14 cellular contexts compared by ENCODE assay signal in the genomic region with DNA sequence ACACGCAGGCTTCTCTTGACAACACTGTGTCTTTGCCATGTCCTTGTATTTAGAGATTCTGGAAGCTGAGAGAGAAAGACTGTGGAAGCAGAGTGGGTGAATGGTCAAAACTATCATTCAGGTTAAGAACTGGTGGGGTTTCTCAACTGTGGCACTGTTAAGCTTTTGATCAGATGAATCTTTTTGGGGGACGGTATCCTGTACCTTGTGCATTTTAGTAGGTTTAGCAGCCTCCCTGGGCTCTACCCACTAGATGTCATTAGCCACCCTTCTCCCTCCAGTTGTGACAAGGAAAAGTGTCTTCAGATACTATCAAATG. TPM values are rescaled to one million over a fixed set of nuclear protein-coding genes. Genes with fewer than 3 reads are reported as not detected.
DNase-seq lines count a peak whose midpoint lies in the region; ATAC-seq and TF ChIP-seq lines count a peak whose summit lies in the region.
"Had no signal": no experiment of that assay in that cellular context is flagged by ENCODE, and none has a peak within 500 bp of the region (broad histone marks: within the 10 kb centered on the region; RNA-seq: fewer than 3 reads in every experiment).

No MANE protein-coding gene starts in this region.

- H3K4me3 ChIP-seq in left ventricle myocardium inferior (no peak overlapping the region), right atrium auricular region (no peak overlapping the region), ACC112 (ENCODE audit: low read depth, low read length) (no peak overlapping the region), body of pancreas (no peak overlapping the region), osteoblast (ENCODE audit: insufficient read depth, low read length) (no peak overlapping the region)
- H3K4me3 ChIP-seq: A549, BLaER1, GM23338 had no signal

- no peaks in the 10 kb centered on the region for H4K20me1 ChIP-seq in osteoblast (ENCODE audit: insufficient read depth, low read length)
- H4K20me1 ChIP-seq: BLaER1 had no signal

- H3K4me2 ChIP-seq in osteoblast (ENCODE audit: insufficient read depth, low read length), result no peak overlapping the region
- H3K4me2 ChIP-seq: A549, BLaER1, GM23338 had no signal

- H3K27ac ChIP-seq in left ventricle myocardium inferior (replicated peaks) (peak overlapping the region; percentile 47), right atrium auricular region (peak overlapping the region in 1 of 2 donors; percentile 5), ACC112 (ENCODE audit: low read depth, low read length) (peak overlapping the region; percentile 52; the same call in 1 of the 2 replicates), body of pancreas (peak overlapping the region; percentile 4 to 71 (median 49)), osteoblast (ENCODE audit: low read depth, low read length) (peak overlapping the region; percentile 55)
- H3K27ac ChIP-seq: A549, BLaER1, HL-60 had no signal

- H3K36me3 ChIP-seq in left ventricle myocardium inferior (no peaks in the 10 kb centered on the region), right atrium auricular region (peaks cover 7% of the 10 kb centered on the region), ACC112 (ENCODE audit: insufficient read depth, low read length) (no peaks in the 10 kb centered on the region), body of pancreas (replicated peaks in 1 of 2; ENCODE audit: insufficient read depth in 1 of 2, low read depth in 2 of 2) (no peaks in the 10 kb centered on the region), osteoblast (ENCODE audit: insufficient read depth, low read length) (peaks cover 7% of the 10 kb centered on the region)

- 85 to 88% methylated on average over 2 of the region's 2 CpGs for WGBS in body of pancreas, 2 donors

- H3K27me3 ChIP-seq in left ventricle myocardium inferior (ENCODE audit: low read depth) (no peaks in the 10 kb centered on the region), right atrium auricular region (no peaks in the 10 kb centered on the region), ACC112 (ENCODE audit: insufficient read depth, low read length) (no peaks in the 10 kb centered on the region), body of pancreas (no peaks in the 10 kb centered on the region), osteoblast (ENCODE audit: insufficient read depth, low read length) (no peaks in the 10 kb centered on the region)
- H3K27me3 ChIP-seq: BLaER1 had no signal

- no peak for ATAC-seq in body of pancreas
- ATAC-seq: A549, GM23338 had no signal

- H2AFZ ChIP-seq in ACC112 (ENCODE audit: low read length, unreplicated experiment) (no peak overlapping the region), osteoblast (ENCODE audit: low read length) (no peak overlapping the region)
- H2AFZ ChIP-seq: GM23338 had no signal

- DNase-seq in left ventricle myocardium inferior (no peak), right atrium auricular region (ENCODE audit: low spot score) (no peak), body of pancreas (no peak), osteoblast (ENCODE audit: insufficient read length, low spot score, missing footprints) (no peak), GM20000 (ENCODE audit: low spot score) (no peak), germinal center (ENCODE audit: low spot score) (no peak)
- DNase-seq: AML-193, GF-D8, H7 had no signal

- no peaks in the 10 kb centered on the region for H3K9me3 ChIP-seq in left ventricle myocardium inferior (replicated peaks)
- no peaks in the 10 kb centered on the region for H3K9me3 ChIP-seq in right atrium auricular region
- no peaks in the 10 kb centered on the region for H3K9me3 ChIP-seq in body of pancreas
- H3K9me3 ChIP-seq in osteoblast (ENCODE audit: low read depth, low read length), result no peaks in the 10 kb centered on the region
- H3K9me3 ChIP-seq: A549, BLaER1 had no signal

- intact Hi-C loops in left ventricle myocardium inferior (cut with micrococcal nuclease) (no loop called here), body of pancreas (cut with DNase I) (no loop called here)

- TF ChIP-seq POLR2A in body of pancreas (IDR thresholded peaks at IDR 0.05), result no peak

- H3K79me2 ChIP-seq in ACC112 (ENCODE audit: control insufficient read depth, insufficient read depth, low read length, unreplicated experiment), result no peaks in the 10 kb centered on the region
- peaks cover 1% of the 10 kb centered on the region for H3K79me2 ChIP-seq in osteoblast (ENCODE audit: insufficient read depth, low read length)

- H3K4me1 ChIP-seq in left ventricle myocardium inferior (peaks cover 73% of the 10 kb centered on the region), right atrium auricular region (peaks cover 0 to 22% of the 10 kb centered on the region in 2 donors), ACC112 (ENCODE audit: control insufficient read depth, insufficient read depth, low read length, unreplicated experiment) (peaks cover 16% of the 10 kb centered on the region), body of pancreas (peaks cover 39% of the 10 kb centered on the region), osteoblast (ENCODE audit: insufficient read depth, low read length) (peaks cover 12% of the 10 kb centered on the region)
- H3K4me1 ChIP-seq: A549 had no signal

- TF ChIP-seq CTCF in left ventricle myocardium inferior (IDR thresholded peaks at IDR 0.05; ENCODE audit: borderline replicate concordance) (no peak), right atrium auricular region (IDR thresholded peaks at IDR 0.05) (no peak), body of pancreas (IDR thresholded peaks at IDR 0.05) (no peak), osteoblast (IDR thresholded peaks at IDR 0.05; ENCODE audit: extremely low read depth, low read depth, low read length) (no peak), GM20000 (IDR thresholded peaks at IDR 0.05; ENCODE audit: extremely low read depth, missing control alignments) (no peak)

RNA-seq across cellular contexts. Expression of a gene that starts 39.4 kb away (rescaled TPM):
- total RNA-seq in left ventricle myocardium inferior, result 230 TPM
- total RNA-seq in right atrium auricular region, result 100 to 1,000 TPM; 148 to 256 TPM
- 100 to 1,000 TPM; 423 to 593 TPM for total RNA-seq in body of pancreas
- total RNA-seq in osteoblast, result 120 and 122 TPM in 2 replicates
